ENCODE assay signal across 1 cellular context in genomic region chr11:92253945-92254344, GRCh38.
TF ChIP-seq lines count a peak whose summit lies in the region.

No MANE protein-coding gene starts in this region.

TF ChIP-seq in WTC11, 78 proteins besides CTCF, POLR2A, EP300 and RAD21:
- TF ChIP-seq ZNF532 (CRISPR knock-in tag; IDR thresholded peaks at IDR 0.05; ENCODE audit: borderline replicate concordance) (no peak), CBFB (CRISPR knock-in tag; IDR thresholded peaks at IDR 0.05; ENCODE audit: low read depth) (no peak), TCF7 (CRISPR knock-in tag; IDR thresholded peaks at IDR 0.05; ENCODE audit: low read depth) (no peak), TEAD4 (CRISPR knock-in tag; IDR thresholded peaks at IDR 0.05) (no peak), ZNF263 (CRISPR knock-in tag; IDR thresholded peaks at IDR 0.05; ENCODE audit: low read depth) (no peak), HMGA2 (CRISPR knock-in tag; IDR thresholded peaks at IDR 0.05) (no peak), OVOL2 (CRISPR knock-in tag; IDR thresholded peaks at IDR 0.05; ENCODE audit: borderline replicate concordance) (no peak), ERG (CRISPR knock-in tag; IDR thresholded peaks at IDR 0.05) (no peak), ZNF425 (CRISPR knock-in tag; conservative IDR thresholded peaks at IDR 0.05) (no peak), ZNF317 (CRISPR knock-in tag; IDR thresholded peaks at IDR 0.05; ENCODE audit: borderline replicate concordance, low read depth) (no peak), FOXP1 (CRISPR knock-in tag; IDR thresholded peaks at IDR 0.05; ENCODE audit: borderline replicate concordance) (no peak), USF1 (CRISPR knock-in tag; IDR thresholded peaks at IDR 0.05) (no peak), GRHL2 (CRISPR knock-in tag; IDR thresholded peaks at IDR 0.05; ENCODE audit: insufficient replicate concordance, severe bottlenecking) (no peak), SMAD3 (CRISPR knock-in tag; IDR thresholded peaks at IDR 0.05; ENCODE audit: borderline replicate concordance) (no peak)
